ENCODE assay signal across 22 cellular contexts in the genomic region with DNA sequence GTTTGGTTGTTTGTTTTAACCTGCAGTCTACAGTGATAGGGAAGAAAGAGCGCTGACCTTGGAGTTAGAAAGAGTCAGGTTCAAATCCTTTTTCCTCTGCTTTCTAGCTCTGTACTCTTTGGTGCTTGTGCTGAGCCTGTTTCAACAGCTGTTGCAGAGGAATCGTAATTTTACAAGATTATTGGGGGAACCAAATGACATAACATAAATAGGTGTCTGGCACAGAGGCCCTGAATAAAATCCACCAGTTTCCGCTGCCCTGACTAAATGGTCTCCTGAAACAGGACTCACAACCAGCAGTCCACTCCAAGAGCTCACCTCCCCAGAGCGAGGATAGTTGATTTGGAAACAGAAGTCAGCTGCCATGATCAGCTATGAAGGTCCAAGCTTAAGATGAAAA.
A peak's percentile ranks its signal among the peaks of the same experiment; 100 is the strongest.
DNase-seq lines count a peak whose midpoint lies in the region; ATAC-seq and TF ChIP-seq lines count a peak whose summit lies in the region.
"Had no signal": no experiment of that assay in that cellular context is flagged by ENCODE, and none has a peak within 500 bp of the region (broad histone marks: within the 10 kb centered on the region; RNA-seq: fewer than 3 reads in every experiment).

No MANE protein-coding gene starts in this region.

- no peak for TF ChIP-seq CTCF in MCF 10A (IDR thresholded peaks at IDR 0.05; ENCODE audit: unreplicated experiment)
- no peak for TF ChIP-seq CTCF in breast epithelium (IDR thresholded peaks at IDR 0.05)
- no peak for TF ChIP-seq CTCF in esophagus squamous epithelium (IDR thresholded peaks at IDR 0.05)
- TF ChIP-seq CTCF in nephron (IDR thresholded peaks at IDR 0.05; ENCODE audit: unreplicated experiment in 3 of 3): no peak
- TF ChIP-seq CTCF in WTC11 (IDR thresholded peaks at IDR 0.05): no peak

- H3K27ac Mint-ChIP-seq in MCF 10A (ENCODE audit: low read depth, unreplicated experiment) (peak overlapping the region; percentile 88), nephron (peak overlapping the region in 2 of 3 experiments; percentile 50 to 57), WTC11 (no peak overlapping the region)
- H3K27ac Mint-ChIP-seq: activated naive CD8-positive, alpha-beta T cell treated with anti-CD3 and anti-CD28 coated beads for 36 hours; memory B cell had no signal

- TF ChIP-seq POLR2A in breast epithelium (IDR thresholded peaks at IDR 0.05): no peak
- no peak for TF ChIP-seq POLR2A in esophagus squamous epithelium (IDR thresholded peaks at IDR 0.05)

- H3K4me3 ChIP-seq in breast epithelium (no peak overlapping the region), esophagus squamous epithelium (no peak overlapping the region)
- H3K4me3 ChIP-seq: thyroid gland had no signal

- POLR2A ChIA-PET in MCF 10A (lab: Yijun Ruan, JAX) (interaction anchor here (0.6 to 3.7 kb wide), 6 partner anchors 9 to 578 kb away, joined by 3 to 15 read pairs (median 4); a partner anchor contains a TSS), WTC11 (lab: Charles Lee) (no interaction called here)

- CTCF ChIA-PET in MCF 10A (lab: Yijun Ruan, JAX) (interaction anchor here (0.6 to 1.9 kb wide), 6 partner anchors 33 to 381 kb away, joined by 3 to 13 read pairs (median 4); no protein-coding TSS in a partner anchor), WTC11 (lab: Charles Lee) (interaction anchor here (1.0 to 1.1 kb wide), 2 partner anchors 14 to 81 kb away, joined by 3 read pairs; no protein-coding TSS in a partner anchor)

- H3K27me3 Mint-ChIP-seq in MCF 10A (ENCODE audit: insufficient read depth, unreplicated experiment) (no peaks in the 10 kb centered on the region), nephron (ENCODE audit: low read depth) (no peaks in the 10 kb centered on the region), WTC11 (ENCODE audit: low read depth) (no peaks in the 10 kb centered on the region)
- H3K27me3 Mint-ChIP-seq: memory B cell; stimulated activated naive CD8-positive, alpha-beta T cell treated with anti-CD3 and anti-CD28 coated beads, Interleukin-15, Interleukin-2, amounts not matched to agents 100 ng/mL and 50 ng/mL, for 24 hours had no signal

- H3K4me3 Mint-ChIP-seq in MCF 10A (ENCODE audit: unreplicated experiment): no peak overlapping the region
- no peak overlapping the region for H3K4me3 Mint-ChIP-seq in nephron
- no peak overlapping the region for H3K4me3 Mint-ChIP-seq in WTC11
- H3K4me3 Mint-ChIP-seq: activated naive CD8-positive, alpha-beta T cell treated with anti-CD3 and anti-CD28 coated beads for 36 hours; memory B cell; stimulated activated naive CD8-positive, alpha-beta T cell treated with anti-CD3 and anti-CD28 coated beads, Interleukin-15, Interleukin-2, amounts not matched to agents 100 ng/mL and 50 ng/mL, for 24 hours had no signal

- H3K27ac ChIP-seq in breast epithelium (no peak overlapping the region), esophagus squamous epithelium (peak overlapping the region in 3 of 4 donors; percentile 17 to 56 (median 20))
- H3K27ac ChIP-seq: thyroid gland had no signal

- H3K27me3 ChIP-seq in breast epithelium (no peaks in the 10 kb centered on the region), esophagus squamous epithelium (peaks cover 0 to 90% (median 0%) of the 10 kb centered on the region in 4 donors)
- H3K27me3 ChIP-seq: BE2C, thyroid gland had no signal

- H3K4me1 ChIP-seq in breast epithelium (no peaks in the 10 kb centered on the region), esophagus squamous epithelium (no peaks in the 10 kb centered on the region)

- H3K4me1 Mint-ChIP-seq in MCF 10A (ENCODE audit: insufficient read depth, unreplicated experiment) (peaks cover 33% of the 10 kb centered on the region), nephron (peaks cover 64% of the 10 kb centered on the region), WTC11 (peaks cover 8% of the 10 kb centered on the region)

- H3K9me3 Mint-ChIP-seq in MCF 10A (ENCODE audit: unreplicated experiment) (peaks cover 7% of the 10 kb centered on the region), nephron (no peaks in the 10 kb centered on the region), WTC11 (no peaks in the 10 kb centered on the region)
- H3K9me3 Mint-ChIP-seq: memory B cell; stimulated activated naive CD8-positive, alpha-beta T cell treated with anti-CD3 and anti-CD28 coated beads, Interleukin-15, Interleukin-2, amounts not matched to agents 100 ng/mL and 50 ng/mL, for 24 hours had no signal

- intact Hi-C loops in MCF 10A (cut with micrococcal nuclease): no loop called here
- intact Hi-C loops in breast epithelium (cut with DNase I; ENCODE audit: low total_unique reads): no loop called here
- intact Hi-C loops in esophagus squamous epithelium (cut with DNase I): no loop called here
- intact Hi-C loops in cardiac septum (cut with DNase I): loop anchor here (10.0 kb wide), 1 partner anchor 122 kb away; a partner anchor contains a TSS

- no TSS peak for BruUV-seq in MCF 10A (replicated peaks; lab: Mats Ljungman, UMichigan)

- H3K36me3 Mint-ChIP-seq in MCF 10A (ENCODE audit: insufficient read depth, unreplicated experiment) (no peaks in the 10 kb centered on the region), nephron (ENCODE audit: low read depth) (no peaks in the 10 kb centered on the region), WTC11 (no peaks in the 10 kb centered on the region)
- H3K36me3 Mint-ChIP-seq: activated naive CD8-positive, alpha-beta T cell treated with anti-CD3 and anti-CD28 coated beads for 36 hours; memory B cell had no signal

- ATAC-seq in left lobe of liver (no peak), WTC11 (no peak)

- WGBS in esophagus squamous epithelium, 2 donors: 60 to 87% methylated on average over 4 of the region's 4 CpGs

- no peaks in the 10 kb centered on the region for H3K9me3 ChIP-seq in breast epithelium
- H3K9me3 ChIP-seq in esophagus squamous epithelium: no peaks in the 10 kb centered on the region
- H3K9me3 ChIP-seq: thyroid gland had no signal

- H3K36me3 ChIP-seq in breast epithelium (no peaks in the 10 kb centered on the region), esophagus squamous epithelium (no peaks in the 10 kb centered on the region)
- H3K36me3 ChIP-seq: BE2C, thyroid gland had no signal

- DNase-seq in MCF 10A (ENCODE audit: unreplicated experiment) (no peak), breast epithelium (ENCODE audit: low spot score in 2 of 2) (no peak), esophagus squamous epithelium (lab: John Stamatoyannopoulos, UW) (no peak), cardiac septum (ENCODE audit: low spot score) (no peak), left lobe of liver (ENCODE audit: low spot score) (no peak), NCI-H1436 (lab: John Stamatoyannopoulos, UW) (no peak), WTC11 (ENCODE audit: low spot score) (no peak)
- DNase-seq: 8988T; activated CD4-positive, CD25-positive, alpha-beta regulatory T cell; activated naive CD8-positive, alpha-beta T cell treated with anti-CD3 and anti-CD28 coated beads for 36 hours; BE2C; COR-L47; DND-41; NCI-H2107; NCI-H446 treated with DMSO at 0.1 percent for 48 hours; NK-92 treated with Interleukin-12 subunit alpha and Interleukin-12 subunit beta, amount 100 ng/mL, for 24 hours; stimulated activated CD4-positive, alpha-beta T cell treated with anti-CD3 and anti-CD28 coated beads, Interleukin-4, amount 100 ng/mL, for 4 hours; T-helper 9 cell; thyroid gland had no signal

TF ChIP-seq in WTC11, 78 proteins besides CTCF, POLR2A, EP300 and RAD21 (continues in another document):
- TF ChIP-seq EMX1 (CRISPR knock-in tag; IDR thresholded peaks at IDR 0.05) (no peak), IRF2 (CRISPR knock-in tag; IDR thresholded peaks at IDR 0.05; ENCODE audit: borderline replicate concordance, low read depth) (no peak), KAT7 (CRISPR knock-in tag; IDR thresholded peaks at IDR 0.05; ENCODE audit: borderline replicate concordance) (no peak), RELA (CRISPR knock-in tag; IDR thresholded peaks at IDR 0.05; ENCODE audit: borderline replicate concordance) (no peak), GRHL2 (CRISPR knock-in tag; IDR thresholded peaks at IDR 0.05; ENCODE audit: insufficient replicate concordance, severe bottlenecking) (no peak), NFE2L1 (CRISPR knock-in tag; IDR thresholded peaks at IDR 0.05) (no peak), ZNF121 (CRISPR knock-in tag; IDR thresholded peaks at IDR 0.05) (no peak), SMAD4 (CRISPR knock-in tag; IDR thresholded peaks at IDR 0.05) (no peak)
- TF ChIP-seq, protein P1, sequence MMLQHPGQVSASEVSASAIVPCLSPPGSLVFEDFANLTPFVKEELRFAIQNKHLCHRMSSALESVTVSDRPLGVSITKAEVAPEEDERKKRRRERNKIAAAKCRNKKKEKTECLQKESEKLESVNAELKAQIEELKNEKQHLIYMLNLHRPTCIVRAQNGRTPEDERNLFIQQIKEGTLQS (CRISPR knock-in tag; conservative IDR thresholded peaks at IDR 0.05): no peak
- TF ChIP-seq, protein P2, sequence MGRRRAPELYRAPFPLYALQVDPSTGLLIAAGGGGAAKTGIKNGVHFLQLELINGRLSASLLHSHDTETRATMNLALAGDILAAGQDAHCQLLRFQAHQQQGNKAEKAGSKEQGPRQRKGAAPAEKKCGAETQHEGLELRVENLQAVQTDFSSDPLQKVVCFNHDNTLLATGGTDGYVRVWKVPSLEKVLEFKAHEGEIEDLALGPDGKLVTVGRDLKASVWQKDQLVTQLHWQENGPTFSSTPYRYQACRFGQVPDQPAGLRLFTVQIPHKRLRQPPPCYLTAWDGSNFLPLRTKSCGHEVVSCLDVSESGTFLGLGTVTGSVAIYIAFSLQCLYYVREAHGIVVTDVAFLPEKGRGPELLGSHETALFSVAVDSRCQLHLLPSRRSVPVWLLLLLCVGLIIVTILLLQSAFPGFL (CRISPR knock-in tag; IDR thresholded peaks at IDR 0.05; ENCODE audit: borderline replicate concordance): no peak
- TF ChIP-seq, protein P3, sequence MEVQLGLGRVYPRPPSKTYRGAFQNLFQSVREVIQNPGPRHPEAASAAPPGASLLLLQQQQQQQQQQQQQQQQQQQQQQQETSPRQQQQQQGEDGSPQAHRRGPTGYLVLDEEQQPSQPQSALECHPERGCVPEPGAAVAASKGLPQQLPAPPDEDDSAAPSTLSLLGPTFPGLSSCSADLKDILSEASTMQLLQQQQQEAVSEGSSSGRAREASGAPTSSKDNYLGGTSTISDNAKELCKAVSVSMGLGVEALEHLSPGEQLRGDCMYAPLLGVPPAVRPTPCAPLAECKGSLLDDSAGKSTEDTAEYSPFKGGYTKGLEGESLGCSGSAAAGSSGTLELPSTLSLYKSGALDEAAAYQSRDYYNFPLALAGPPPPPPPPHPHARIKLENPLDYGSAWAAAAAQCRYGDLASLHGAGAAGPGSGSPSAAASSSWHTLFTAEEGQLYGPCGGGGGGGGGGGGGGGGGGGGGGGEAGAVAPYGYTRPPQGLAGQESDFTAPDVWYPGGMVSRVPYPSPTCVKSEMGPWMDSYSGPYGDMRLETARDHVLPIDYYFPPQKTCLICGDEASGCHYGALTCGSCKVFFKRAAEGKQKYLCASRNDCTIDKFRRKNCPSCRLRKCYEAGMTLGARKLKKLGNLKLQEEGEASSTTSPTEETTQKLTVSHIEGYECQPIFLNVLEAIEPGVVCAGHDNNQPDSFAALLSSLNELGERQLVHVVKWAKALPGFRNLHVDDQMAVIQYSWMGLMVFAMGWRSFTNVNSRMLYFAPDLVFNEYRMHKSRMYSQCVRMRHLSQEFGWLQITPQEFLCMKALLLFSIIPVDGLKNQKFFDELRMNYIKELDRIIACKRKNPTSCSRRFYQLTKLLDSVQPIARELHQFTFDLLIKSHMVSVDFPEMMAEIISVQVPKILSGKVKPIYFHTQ (CRISPR knock-in tag; IDR thresholded peaks at IDR 0.05): no peak

Comparison
In these comparisons a context has a peak if more than half of its experiments do, and no peak if none do; other contexts are left out.
1. H3K27ac ChIP-seq: peak in esophagus squamous epithelium (3 of 4); none in breast epithelium (0 of 2).